Comparison of ENCODE assay signal across 9 cellular contexts in the genomic region with DNA sequence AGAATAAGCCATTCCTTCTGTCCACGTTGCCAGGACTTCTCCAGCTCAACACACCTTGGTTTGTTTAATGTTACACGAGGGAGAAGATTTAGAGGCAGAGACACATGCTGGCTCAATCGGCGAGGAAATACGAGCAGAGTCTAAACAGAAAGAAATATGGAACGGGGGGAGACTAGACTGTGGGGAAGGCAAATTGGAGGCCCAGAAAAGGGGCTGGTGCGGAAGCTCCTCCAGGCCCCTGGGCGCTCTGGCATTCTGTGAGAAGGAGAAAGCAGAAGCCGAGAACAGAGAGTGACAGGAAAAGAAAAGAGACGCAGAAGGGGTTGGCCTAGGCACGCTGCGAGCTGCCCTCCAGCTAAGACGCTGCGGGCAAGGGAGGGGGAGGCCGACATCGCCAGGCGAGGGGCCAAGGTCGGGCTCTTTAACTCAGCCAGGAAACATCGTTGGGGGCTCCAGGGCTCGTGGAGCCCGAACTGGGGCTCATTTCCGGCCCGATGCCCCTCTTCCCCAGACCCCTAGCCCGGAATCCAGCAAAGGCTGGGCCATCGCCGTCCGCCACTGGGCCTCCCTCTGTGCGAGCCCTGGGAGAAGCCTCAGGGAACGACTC. TPM values are rescaled to one million over a fixed set of nuclear protein-coding genes. Genes with fewer than 3 reads are reported as not detected.
DNase-seq lines count a peak whose midpoint lies in the region; ATAC-seq and TF ChIP-seq lines count a peak whose summit lies in the region.
"Had no signal": no experiment of that assay in that cellular context is flagged by ENCODE, and none has a peak within 500 bp of the region (broad histone marks: within the 10 kb centered on the region; RNA-seq: fewer than 3 reads in every experiment).

No MANE protein-coding gene starts in this region.

- peaks cover 41% of the 10 kb centered on the region for H3K4me1 ChIP-seq in ectodermal cell (ENCODE audit: control insufficient read depth, insufficient read depth, low read length)

- TF ChIP-seq CTCF in NB4 (IDR thresholded peaks at IDR 0.05; ENCODE audit: low read depth, low read length): no peak

- WGBS in ectodermal cell, 2 experiments: 0 to 1% methylated on average over 29 of the region's 29 CpGs

- peaks cover 50 to 72% (median 67%) of the 10 kb centered on the region in 3 donors for H3K4me1 Mint-ChIP-seq in naive B cell

- ATAC-seq in naive B cell (ENCODE audit: low read depth in 2 of 2): peak; percentile 31 to 33
- ATAC-seq in GM19351 (IDR thresholded peaks at IDR 0.05; ENCODE audit: unreplicated experiment): no peak

- peaks cover 94% of the 10 kb centered on the region for H3K27me3 ChIP-seq in ectodermal cell (ENCODE audit: control insufficient read depth, insufficient read depth, low read length, poor library complexity, severe bottlenecking)

- peak overlapping the region; percentile 52 for H3K4me3 ChIP-seq in NB4 (ENCODE audit: low read depth, low read length)
- H3K4me3 ChIP-seq in ectodermal cell (ENCODE audit: insufficient read depth, low read depth, low read length): peak overlapping the region; percentile 29

- no peak overlapping the region for H3K27ac ChIP-seq in ectodermal cell (ENCODE audit: insufficient read depth, low read depth, low read length, poor library complexity, severe bottlenecking)
- H3K27ac ChIP-seq: C4-2B had no signal

- DNase-seq in NCI-H146 (lab: John Stamatoyannopoulos, UW) (peak; percentile 69), NCI-H146 treated with DMSO at 0.1 percent for 48 hours (lab: John Stamatoyannopoulos, UW; ENCODE audit: unreplicated experiment) (no peak), NB4 (ENCODE audit: low read depth) (peak; percentile 63), naive B cell (peak; percentile 76), T-helper 9 cell (no peak)
- DNase-seq in NK-92 treated with Interleukin-12 subunit alpha and Interleukin-12 subunit beta, amount 100 ng/mL, for 24 hours (lab: John Stamatoyannopoulos, UW): no peak

- no peak for TF ChIP-seq POLR2A in NB4 (IDR thresholded peaks at IDR 0.05; ENCODE audit: extremely low read depth, insufficient read length)

- peak overlapping the region; percentile 99 to 100 (median 100) for H3K27ac Mint-ChIP-seq in naive B cell

- H3K9me3 ChIP-seq in ectodermal cell (ENCODE audit: control insufficient read depth, low read length): no peaks in the 10 kb centered on the region

- peaks cover 6 to 10% of the 10 kb centered on the region in 2 donors for H3K36me3 Mint-ChIP-seq in naive B cell

- no peaks in the 10 kb centered on the region for H3K36me3 ChIP-seq in ectodermal cell (ENCODE audit: control insufficient read depth, insufficient read depth, low read length)

- H3K9me3 Mint-ChIP-seq in naive B cell: no peaks in the 10 kb centered on the region

- no peaks in the 10 kb centered on the region for H3K27me3 Mint-ChIP-seq in naive B cell

- peak overlapping the region; percentile 90 to 100 (median 97) for H3K4me3 Mint-ChIP-seq in naive B cell

RNA-seq across cellular contexts. Expression of a gene that starts 3.2 kb away (rescaled TPM):
- polyA plus RNA-seq in ectodermal cell (2013, experiment 1 of 4): 0.31 TPM
- 0.27 TPM for polyA plus RNA-seq in ectodermal cell (2013, experiment 2 of 4)
- 0.16 TPM for polyA plus RNA-seq in ectodermal cell (2013, experiment 3 of 4)
- polyA plus RNA-seq in ectodermal cell (2013, experiment 4 of 4): 0.08 TPM
- 10 to 100 TPM; 17.1 to 83.5 (median 45.3) TPM for polyA plus RNA-seq in naive B cell (ENCODE audit: low read depth in 6 of 6)

Comparison
In these comparisons a context has a peak if more than half of its experiments do, and no peak if none do; other contexts are left out.
1. DNase-seq: peak in NCI-H146 (single experiment), NB4 (single experiment) and naive B cell (single experiment); none in NCI-H146 treated with DMSO at 0.1 percent for 48 hours (single experiment), NK-92 treated with Interleukin-12 subunit alpha and Interleukin-12 subunit beta, amount 100 ng/mL, for 24 hours (single experiment) and T-helper 9 cell (single experiment).